In the genomic region with DNA sequence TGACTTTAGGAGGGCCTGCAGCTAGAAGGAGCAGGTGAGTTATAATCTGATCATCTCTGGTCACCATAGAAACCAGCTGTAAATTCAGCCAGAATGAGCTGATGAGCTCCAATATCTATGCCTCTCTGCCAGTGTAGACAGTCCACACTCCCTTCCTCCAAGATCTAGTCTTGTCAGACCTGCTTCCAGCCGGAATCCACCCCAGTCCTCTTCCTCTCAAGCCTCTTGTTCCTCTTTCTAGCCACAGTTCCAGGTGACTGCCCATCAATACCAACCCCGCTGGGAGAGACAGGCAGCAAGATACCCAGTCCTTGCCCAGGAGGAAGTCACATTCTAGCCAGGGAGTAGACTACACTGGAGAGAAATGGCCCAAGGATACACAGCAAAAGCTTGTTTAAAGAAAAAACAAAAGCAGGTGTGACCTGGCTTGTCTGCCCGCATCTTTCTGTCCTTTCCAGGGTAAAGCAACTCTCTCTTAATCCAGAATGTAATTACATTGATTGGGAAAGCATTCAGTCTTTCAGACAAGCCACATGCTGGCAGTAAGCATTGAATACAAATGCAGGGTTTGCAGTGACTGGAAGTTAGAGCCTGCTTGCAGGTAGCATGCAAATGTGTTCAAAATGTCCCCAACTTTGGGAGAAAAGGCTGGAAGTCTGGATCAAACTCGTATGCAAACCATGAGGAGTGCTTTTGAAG, we compare ENCODE assay signal across 12 cellular contexts. TPM values are rescaled to one million over a fixed set of nuclear protein-coding genes. Genes with fewer than 3 reads are reported as not detected.
DNase-seq lines count a peak whose midpoint lies in the region; FAIRE-seq and TF ChIP-seq lines count a peak whose summit lies in the region.
"Had no signal": no experiment of that assay in that cellular context is flagged by ENCODE, and none has a peak within 500 bp of the region (broad histone marks: within the 10 kb centered on the region; RNA-seq: fewer than 3 reads in every experiment).

No MANE protein-coding gene starts in this region.

- H3K36me3 ChIP-seq in H1 (ENCODE audit: control insufficient read depth in 2 of 4, insufficient read depth in 4 of 4, low read length in 3 of 4), result no peaks in the 10 kb centered on the region
- no peaks in the 10 kb centered on the region for H3K36me3 ChIP-seq in effector memory CD4-positive, alpha-beta T cell (ENCODE audit: control insufficient read depth, insufficient read depth, low read length)

- H3K4ac ChIP-seq in H1 (replicated peaks; ENCODE audit: insufficient read length, low read depth, low read length), result no peak overlapping the region

- H3K79me1 ChIP-seq in H1 (ENCODE audit: low read depth, low read length), result no peaks in the 10 kb centered on the region

- H4K91ac ChIP-seq in H1 (replicated peaks; ENCODE audit: insufficient read length, low read length), result no peak overlapping the region

- DNase-seq in NCI-H82 (lab: John Stamatoyannopoulos, UW) (peak; percentile 36), NCI-H82 treated with DMSO at 0.1 percent for 48 hours (lab: John Stamatoyannopoulos, UW; ENCODE audit: unreplicated experiment) (no peak), NCI-H2029 treated with DMSO at 0.1 percent for 48 hours (lab: John Stamatoyannopoulos, UW) (peak; percentile 17), H1 (ENCODE audit: low read depth in 1 of 2, low spot score in 2 of 2) (no peak), type B pancreatic cell (ENCODE audit: extremely low spot score, unreplicated experiment) (no peak), D341Med (ENCODE audit: low spot score) (no peak)
- DNase-seq in stimulated activated naive CD4-positive, alpha-beta T cell (lab: John Stamatoyannopoulos, UW), result no peak
- DNase-seq in effector memory CD4-positive, alpha-beta T cell, result no peak
- DNase-seq: activated CD4-positive, alpha-beta T cell treated with anti-CD3 and anti-CD28 coated beads for 48 hours; dorsolateral prefrontal cortex had no signal

- TF ChIP-seq EP300 in H1 (IDR thresholded peaks at IDR 0.05; ENCODE audit: borderline replicate concordance in 1 of 2, low read depth in 2 of 2, low read length in 2 of 2), result no peak

- H2BK12ac ChIP-seq in H1 (ENCODE audit: low read depth, low read length), result 0 out of 2 replicates have a peak overlapping the region, but pooled peaks have one; percentile 32

- H3K27me3 ChIP-seq in H1 (replicated peaks in 1 of 4; ENCODE audit: control insufficient read depth in 3 of 4, extremely low read depth in 1 of 4, insufficient read depth in 3 of 4, low read length in 3 of 4), result peaks cover 0 to 14% (median 10%) of the 10 kb centered on the region in 4 experiments; a peak in 6 of 7 replicates
- H3K27me3 ChIP-seq in effector memory CD4-positive, alpha-beta T cell (replicated peaks; ENCODE audit: control insufficient read depth, insufficient read depth, low read length, poor library complexity, severe bottlenecking), result no peaks in the 10 kb centered on the region
- H3K27me3 ChIP-seq: dorsolateral prefrontal cortex had no signal

- peaks cover 11 to 22% (median 17%) of the 10 kb centered on the region in 4 experiments for H3K4me1 ChIP-seq in H1 (replicated peaks in 1 of 4; ENCODE audit: control insufficient read depth in 3 of 4, insufficient read depth in 4 of 4, low read length in 3 of 4)
- no peaks in the 10 kb centered on the region for H3K4me1 ChIP-seq in effector memory CD4-positive, alpha-beta T cell (ENCODE audit: control insufficient read depth, insufficient read depth, low read length, poor library complexity, severe bottlenecking)

- H3K27me3 Mint-ChIP-seq in type B pancreatic cell, result no peaks in the 10 kb centered on the region

- no peak overlapping the region for H2AK5ac ChIP-seq in H1 (ENCODE audit: low read depth, low read length)

- FAIRE-seq in H1 (lab: Jason Lieb, UNC), result no peak
- FAIRE-seq: H54 had no signal

- H3K56ac ChIP-seq in H1 (replicated peaks; ENCODE audit: insufficient read length, low read depth, low read length), result no peak overlapping the region

- no peak for TF ChIP-seq POLR2A in H1 (IDR thresholded peaks at IDR 0.05; ENCODE audit: control extremely low read depth in 1 of 2, low read depth in 2 of 2, low read length in 2 of 2)

- no peak overlapping the region for H3K23ac ChIP-seq in H1 (ENCODE audit: insufficient read length)

- no peak overlapping the region for H2BK15ac ChIP-seq in H1 (ENCODE audit: low read length)

- H3K14ac ChIP-seq in H1 (ENCODE audit: insufficient read length), result no peak overlapping the region

- peak overlapping the region in 1 of 2 experiments; percentile 38; a peak in 2 of 4 replicates for H3K4me2 ChIP-seq in H1 (ENCODE audit: insufficient read depth in 1 of 2, low read depth in 2 of 2, low read length in 2 of 2)

- no peak overlapping the region for H3K18ac ChIP-seq in H1 (ENCODE audit: extremely low read depth, low read length)

- H3K36me3 Mint-ChIP-seq in type B pancreatic cell, result no peaks in the 10 kb centered on the region

- WGBS in H1 (ENCODE audit: extremely low coverage in 1 of 2, insufficient coverage in 1 of 2, insufficient read length in 1 of 2, insufficient replicate concordance in 2 of 2, low coverage in 1 of 2, low lambda C conversion rate in 2 of 2, missing lambda C conversion rate in 1 of 2), 2 experiments, result 61% methylated on average over 4 of the region's 4 CpGs; no CpG with 5 or more reads in 1 of the 2 experiments

- H4K20me1 ChIP-seq in H1 (replicated peaks in 1 of 2; ENCODE audit: control insufficient read depth in 1 of 2, insufficient read depth in 2 of 2, low read length in 2 of 2), result no peaks in the 10 kb centered on the region

- H3K4me1 Mint-ChIP-seq in type B pancreatic cell (ENCODE audit: unreplicated experiment), result peaks cover 18% of the 10 kb centered on the region

- TF ChIP-seq CTCF in H1 (IDR thresholded peaks at IDR 0.05; ENCODE audit: control extremely low read depth in 1 of 3, insufficient read depth in 1 of 3, low read depth in 1 of 3, low read length in 3 of 3) (no peak), type B pancreatic cell (conservative IDR thresholded peaks at IDR 0.05) (no peak)

- no peak overlapping the region for H2BK120ac ChIP-seq in H1 (replicated peaks; ENCODE audit: low read depth, low read length)

- H3K9me3 Mint-ChIP-seq in type B pancreatic cell, result peaks cover 4% of the 10 kb centered on the region
- H3K9me3 Mint-ChIP-seq: activated T-helper 2 cell treated with anti-CD3 and anti-CD28 coated beads, Interferon-gamma antibody, Interleukin-2, Interleukin-4, amounts not matched to agents 10 μg/mL and 5 μg/mL and 100 μg/mL, durations not matched to agents 14 hours and 24 hours and 36 hours had no signal

- POLR2A ChIA-PET in H1 (lab: Charles Lee; ENCODE audit: partially characterized antibody), result interaction anchor here (1.3 kb wide), 1 partner anchor 30 kb away, joined by 5 read pairs; a partner anchor contains a TSS

- CTCF ChIA-PET in H1 (lab: Charles Lee; ENCODE audit: partially characterized antibody), result interaction anchor here (0.6 to 3.0 kb wide), 6 partner anchors 9 to 177 kb away, joined by 3 to 9 read pairs (median 6); a partner anchor contains a TSS

- H3K27ac ChIP-seq in H1 (ENCODE audit: low read depth, low read length), result no peak overlapping the region
- no peak overlapping the region for H3K27ac ChIP-seq in effector memory CD4-positive, alpha-beta T cell (ENCODE audit: insufficient read depth, low read length, poor library complexity, severe bottlenecking)
- H3K27ac ChIP-seq: dorsolateral prefrontal cortex had no signal

- H4K5ac ChIP-seq in H1 (ENCODE audit: insufficient read length, low read depth, low read length), result no peak overlapping the region

- H3K23me2 ChIP-seq in H1 (ENCODE audit: low read depth, low read length), result no peaks in the 10 kb centered on the region

- H2BK5ac ChIP-seq in H1 (ENCODE audit: low read depth, low read length), result no peak overlapping the region

- H3K9ac ChIP-seq in H1 (replicated peaks in 1 of 4; ENCODE audit: extremely low read depth in 1 of 4, low read depth in 3 of 4, low read length in 3 of 4), result no peak overlapping the region

- H4K8ac ChIP-seq in H1 (ENCODE audit: extremely low read depth, insufficient read depth, low read length), result no peak overlapping the region

- H3K27ac Mint-ChIP-seq in type B pancreatic cell, result peak overlapping the region; percentile 62
- H3K27ac Mint-ChIP-seq: activated T-helper 2 cell treated with anti-CD3 and anti-CD28 coated beads, Interferon-gamma antibody, Interleukin-2, Interleukin-4, amounts not matched to agents 10 μg/mL and 5 μg/mL and 100 μg/mL, durations not matched to agents 14 hours and 24 hours and 36 hours had no signal

- no peak overlapping the region for H2AFZ ChIP-seq in H1 (ENCODE audit: low read length)

- no peak overlapping the region for H3K4me3 Mint-ChIP-seq in type B pancreatic cell

- no peak overlapping the region for H2BK20ac ChIP-seq in H1 (ENCODE audit: low read length)

- H3K4me3 ChIP-seq in H1 (ENCODE audit: extremely low read depth in 1 of 4, insufficient read depth in 2 of 4, low read depth in 3 of 4, low read length in 4 of 4), result no peak overlapping the region
- no peak overlapping the region for H3K4me3 ChIP-seq in effector memory CD4-positive, alpha-beta T cell (ENCODE audit: insufficient read depth, low read depth, low read length, poor library complexity, severe bottlenecking)
- H3K4me3 ChIP-seq: dorsolateral prefrontal cortex had no signal

- no peaks in the 10 kb centered on the region for H3K79me2 ChIP-seq in H1 (ENCODE audit: control insufficient read depth in 1 of 2, insufficient read depth in 2 of 2, low read length in 2 of 2)

- TF ChIP-seq RAD21 in H1 (IDR thresholded peaks at IDR 0.05 in 1 of 2, conservative IDR thresholded peaks at IDR 0.05 in 1 of 2; ENCODE audit: low read depth in 2 of 2, low read length in 2 of 2), result no peak

- H3K9me3 ChIP-seq in H1 (ENCODE audit: insufficient read depth in 2 of 2, low read depth in 1 of 2, low read length in 1 of 2), result peaks cover 3% of the 10 kb centered on the region in 2 experiments; a peak in 2 of 4 replicates
- H3K9me3 ChIP-seq in effector memory CD4-positive, alpha-beta T cell (ENCODE audit: control insufficient read depth, low read length), result no peaks in the 10 kb centered on the region

RNA-seq across cellular contexts. Expression of a gene that starts 9.0 kb away (rescaled TPM):
- total RNA-seq in H1 (2021; fragmentation: NEBNext Ultra II Directional; extraction: Animal tissue kit (Norgen Biotek cat#: 25700)), result 11.2 and 11.6 TPM in 2 replicates
- polyA plus RNA-seq in H1 (2011; rRNA removed), result 12.9 and 13.5 TPM in 2 replicates
- 7.3 TPM for polyA plus RNA-seq in H1 (2011; cell fraction: cytosol; rRNA removed)
- 6.5 TPM for polyA plus RNA-seq in H1 (2011; cell fraction: nucleus; rRNA removed)
- polyA plus RNA-seq in H1 (2012, experiment 1 of 2), result 7.5 to 10.5 TPM (median 8.8 TPM) in 4 replicates
- 8.0 TPM for polyA plus RNA-seq in H1 (2012, experiment 2 of 2)
- polyA plus RNA-seq in H1 (2013, experiment 1 of 2), result 14.9 TPM
- polyA plus RNA-seq in H1 (2013, experiment 2 of 2), result 17.3 TPM
- 19.7 and 19.8 TPM in 2 replicates for polyA minus RNA-seq in H1 (2011; rRNA and poly(A)+ RNA removed)
- 12.4 TPM for polyA minus RNA-seq in H1 (2011; cell fraction: cytosol; rRNA and poly(A)+ RNA removed)
- 9.9 TPM for polyA minus RNA-seq in H1 (2011; cell fraction: nucleus; rRNA and poly(A)+ RNA removed)
- total RNA-seq in type B pancreatic cell (ENCODE audit: low replicate concordance), result 28.5 and 31.6 TPM in 2 replicates

RNA-seq across cellular contexts. Expression of a gene that starts 30.7 kb away (rescaled TPM):
- 28.5 and 30.9 TPM in 2 replicates for total RNA-seq in H1 (2021; fragmentation: NEBNext Ultra II Directional; extraction: Animal tissue kit (Norgen Biotek cat#: 25700))
- polyA plus RNA-seq in H1 (2011; rRNA removed), result 17.6 and 19.4 TPM in 2 replicates
- polyA plus RNA-seq in H1 (2011; cell fraction: cytosol; rRNA removed), result 19.1 TPM
- 15.4 TPM for polyA plus RNA-seq in H1 (2011; cell fraction: nucleus; rRNA removed)
- 15.1 to 18.3 TPM (median 17.2 TPM) in 4 replicates for polyA plus RNA-seq in H1 (2012, experiment 1 of 2)
- 19.3 TPM for polyA plus RNA-seq in H1 (2012, experiment 2 of 2)
- 16.2 TPM for polyA plus RNA-seq in H1 (2013, experiment 1 of 2)
- 17.2 TPM for polyA plus RNA-seq in H1 (2013, experiment 2 of 2)
- polyA minus RNA-seq in H1 (2011; rRNA and poly(A)+ RNA removed), result 14.0 and 19.9 TPM in 2 replicates
- polyA minus RNA-seq in H1 (2011; cell fraction: cytosol; rRNA and poly(A)+ RNA removed), result 16.4 TPM
- 10.6 TPM for polyA minus RNA-seq in H1 (2011; cell fraction: nucleus; rRNA and poly(A)+ RNA removed)
- total RNA-seq in type B pancreatic cell (ENCODE audit: low replicate concordance), result 9.0 and 24.7 TPM in 2 replicates

Comparison
In these comparisons a context has a peak if more than half of its experiments do, and no peak if none do; other contexts are left out.
1. DNase-seq: peak in NCI-H82 (single experiment) and NCI-H2029 treated with DMSO at 0.1 percent for 48 hours (single experiment); none in NCI-H82 treated with DMSO at 0.1 percent for 48 hours (single experiment), H1 (0 of 2), type B pancreatic cell (single experiment), D341Med (single experiment), stimulated activated naive CD4-positive, alpha-beta T cell (0 of 6) and effector memory CD4-positive, alpha-beta T cell (0 of 3).